In genomic region chr3:100411091-100411982, GRCh38 we compare ENCODE assay signal across 32 cellular contexts.
"Had no signal": no experiment of that assay in that cellular context is flagged by ENCODE, and none has a peak within 500 bp of the region (broad histone marks: within the 10 kb centered on the region; RNA-seq: fewer than 3 reads in every experiment).

No MANE protein-coding gene starts in this region.

- H3K9me3 ChIP-seq: esophagus squamous epithelium had no signal

- H3K36me3 ChIP-seq: brain microvascular endothelial cell, esophagus squamous epithelium, heart left ventricle, WERI-Rb-1 had no signal

- H3K4me3 ChIP-seq: esophagus squamous epithelium, heart left ventricle had no signal

- H3K27me3 ChIP-seq: brain microvascular endothelial cell, esophagus squamous epithelium, heart left ventricle had no signal

- H3K27ac ChIP-seq: brain microvascular endothelial cell, epithelial cell of prostate, esophagus squamous epithelium, heart left ventricle, WERI-Rb-1 had no signal

- DNase-seq: activated B cell treated with CpG ODN at 0.5 μM for 24 hours; activated CD4-positive, alpha-beta T cell treated with anti-CD3 and anti-CD28 coated beads for 48 hours; activated CD4-positive, alpha-beta T cell treated with anti-CD3 and anti-CD28 coated beads, Interleukin-2, amount 50 U/mL, for 1 hour; activated CD4-positive, alpha-beta T cell treated with anti-CD3 and anti-CD28 coated beads, Interleukin-2, amount 50 U/mL, for 48 hours; activated CD8-positive, alpha-beta memory T cell treated with anti-CD3 and anti-CD28 coated beads for 24 hours; activated CD8-positive, alpha-beta T cell treated with anti-CD3 and anti-CD28 coated beads for 36 hours; activated effector memory CD4-positive, alpha-beta T cell treated with Interleukin-2 at 50 U/mL for 16 hours; activated gamma-delta T cell treated with Interleukin-2 at 50 U/mL for 16 hours; activated naive CD4-positive, alpha-beta T cell treated with anti-CD3 and anti-CD28 coated beads, Interleukin-2, amount 50 U/mL, for 16 hours; activated naive CD4-positive, alpha-beta T cell treated with Interleukin-2 at 50 U/mL for 16 hours; activated T-cell treated with anti-CD3 and anti-CD28 coated beads, Interleukin-2, amount 50 U/mL, for 4 hours; amniotic stem cell; anterior cingulate cortex; brain microvascular endothelial cell; caudate nucleus; cortex of kidney; dermis blood vessel endothelial cell; effector CD4-positive, alpha-beta T cell; effector memory CD8-positive, alpha-beta T cell; esophagus squamous epithelium; glutamatergic neuron; heart left ventricle; T-helper 1 cell; T-helper 17 cell; T1000; WERI-Rb-1 had no signal

- FAIRE-seq: astrocyte, colon, frontal cortex had no signal

- ATAC-seq: activated CD4-positive, CD25-positive, alpha-beta regulatory T cell treated with anti-CD3 and anti-CD28 coated beads, Interleukin-2, amount 50 U/mL, for 24 hours; activated CD8-positive, alpha-beta T cell treated with anti-CD3 and anti-CD28 coated beads for 36 hours; activated T-cell treated with anti-CD3 and anti-CD28 coated beads, Interleukin-2, amount 50 U/mL, for 4 hours; activated T-helper 17 cell treated with anti-CD3 and anti-CD28 coated beads, Interleukin-2, amount 50 U/mL, for 72 hours; effector memory CD8-positive, alpha-beta T cell; heart left ventricle; T-helper 17 cell had no signal

- H3K4me1 ChIP-seq: esophagus squamous epithelium had no signal
